23 cellular contexts compared by ENCODE assay signal in the genomic region with DNA sequence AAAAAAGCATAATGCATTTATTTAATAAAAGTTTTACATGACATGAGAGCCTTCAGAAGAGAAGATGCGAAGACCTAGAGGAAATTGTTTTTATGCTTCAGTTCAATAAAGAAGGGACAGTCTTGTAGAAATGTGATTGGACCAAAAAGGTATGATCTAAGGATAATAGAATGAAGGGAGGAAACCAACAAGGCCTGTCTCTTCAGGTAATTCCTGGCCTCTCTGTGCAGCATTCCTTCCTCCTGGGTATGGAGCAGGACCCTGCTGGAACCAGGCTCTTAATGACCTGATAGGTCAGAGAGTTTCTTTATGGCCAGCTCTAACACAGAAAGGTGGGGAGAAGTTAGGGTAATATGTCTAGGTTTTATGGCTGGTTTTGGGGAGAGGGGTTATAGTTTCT.
"Had no signal": no experiment of that assay in that cellular context is flagged by ENCODE, and none has a peak within 500 bp of the region (broad histone marks: within the 10 kb centered on the region; RNA-seq: fewer than 3 reads in every experiment).

No MANE protein-coding gene starts in this region.

- H3K27ac ChIP-seq: dorsolateral prefrontal cortex, left lung, neural progenitor cell, parathyroid adenoma, right lobe of liver, suprapubic skin, transverse colon, vagina had no signal

- H3K4me3 ChIP-seq: dorsolateral prefrontal cortex, left lung, neural progenitor cell, right lobe of liver, suprapubic skin, transverse colon, vagina had no signal

- H3K4me3 Mint-ChIP-seq: naive thymus-derived CD4-positive, alpha-beta T cell; nephron; neural progenitor cell; stimulated activated naive CD8-positive, alpha-beta T cell treated with anti-CD3 and anti-CD28 coated beads, Interleukin-15, amount 100 ng/mL, for 72 hours had no signal

- ATAC-seq: left cardiac atrium; left lung; naive thymus-derived CD4-positive, alpha-beta T cell; stimulated activated naive CD8-positive, alpha-beta T cell treated with anti-CD3 and anti-CD28 coated beads, Interleukin-15, amount 100 ng/mL, for 72 hours had no signal

- H3K27ac Mint-ChIP-seq: naive thymus-derived CD4-positive, alpha-beta T cell; nephron; neural progenitor cell; progenitor cell of endocrine pancreas; stimulated activated naive CD8-positive, alpha-beta T cell treated with anti-CD3 and anti-CD28 coated beads, Interleukin-15, amount 100 ng/mL, for 72 hours had no signal

- H3K79me2 ChIP-seq: parathyroid adenoma had no signal

- H3K4me2 ChIP-seq: neural progenitor cell had no signal

- H3K4me1 ChIP-seq: left lung, parathyroid adenoma, right lobe of liver, suprapubic skin, transverse colon, vagina had no signal

- H2AFZ ChIP-seq: neural progenitor cell, parathyroid adenoma had no signal

- H3K27me3 Mint-ChIP-seq: progenitor cell of endocrine pancreas had no signal

- H3K36me3 Mint-ChIP-seq: neural progenitor cell had no signal

- H3K4me1 Mint-ChIP-seq: naive thymus-derived CD4-positive, alpha-beta T cell; stimulated activated naive CD8-positive, alpha-beta T cell treated with anti-CD3 and anti-CD28 coated beads, Interleukin-15, amount 100 ng/mL, for 72 hours had no signal

- H3K27me3 ChIP-seq: neural progenitor cell, right lobe of liver, transverse colon, vagina had no signal

- DNase-seq: dorsolateral prefrontal cortex; effector CD4-positive, alpha-beta T cell; left cardiac atrium; left lung; midbrain; naive thymus-derived CD4-positive, alpha-beta T cell; right lobe of liver; small intestine; stimulated activated CD4-positive, alpha-beta T cell treated with anti-CD3 and anti-CD28 coated beads, Interleukin-12 subunit alpha, Interleukin-12 subunit beta, amount 100 ng/mL, for 4 hours; stimulated activated CD4-positive, alpha-beta T cell treated with anti-CD3 and anti-CD28 coated beads, Interleukin-1b, Interleukin-23, amount 100 ng/mL, for 48 hours; stimulated activated CD4-positive, alpha-beta T cell treated with anti-CD3 and anti-CD28 coated beads, Interleukin-4, amount 100 ng/mL, for 1 hour; stimulated activated CD8-positive, alpha-beta memory T cell treated with anti-CD3 and anti-CD28 coated beads, Interleukin-4, amount 100 ng/mL, for 48 hours; stimulated activated naive CD4-positive, alpha-beta T cell; stimulated activated naive CD8-positive, alpha-beta T cell treated with anti-CD3 and anti-CD28 coated beads, Interleukin-15, amount 100 ng/mL, for 72 hours; transverse colon had no signal

- H3K36me3 ChIP-seq: left lung, neural progenitor cell, right lobe of liver, suprapubic skin, transverse colon, vagina had no signal

- H3K9me3 ChIP-seq: left lung, right lobe of liver, suprapubic skin, transverse colon, vagina had no signal

- FAIRE-seq: colon, frontal cortex, small intestine had no signal

- H3K9me3 Mint-ChIP-seq: naive thymus-derived CD4-positive, alpha-beta T cell; nephron; neural progenitor cell; stimulated activated naive CD8-positive, alpha-beta T cell treated with anti-CD3 and anti-CD28 coated beads, Interleukin-15, amount 100 ng/mL, for 72 hours had no signal
